ENCODE assay signal across 17 cellular contexts in genomic region chr12:89250213-89250612, GRCh38.
"Had no signal": no experiment of that assay in that cellular context is flagged by ENCODE, and none has a peak within 500 bp of the region (broad histone marks: within the 10 kb centered on the region; RNA-seq: fewer than 3 reads in every experiment).

No MANE protein-coding gene starts in this region.

- H3K4me1 ChIP-seq: body of pancreas had no signal

- H3K9me3 Mint-ChIP-seq: central memory CD8-positive, alpha-beta T cell; immature natural killer cell had no signal

- H3K9me3 ChIP-seq: body of pancreas, lower lobe of right lung, thoracic aorta, upper lobe of right lung had no signal

- H3K27ac ChIP-seq: body of pancreas, coronary artery, lower lobe of right lung, neural progenitor cell, thoracic aorta, upper lobe of right lung, VCaP had no signal

- H3K27ac Mint-ChIP-seq: activated naive CD8-positive, alpha-beta T cell; mesothelial cell of epicardium; neural progenitor cell had no signal

- H3K4me3 Mint-ChIP-seq: activated naive CD8-positive, alpha-beta T cell; central memory CD8-positive, alpha-beta T cell; mesothelial cell of epicardium; neural progenitor cell had no signal

- ATAC-seq: body of pancreas, lower lobe of right lung, upper lobe of right lung had no signal

- H3K36me3 ChIP-seq: lower lobe of right lung, neural progenitor cell, thoracic aorta, upper lobe of right lung had no signal

- H3K27me3 ChIP-seq: body of pancreas, neural progenitor cell, upper lobe of right lung had no signal

- DNase-seq: activated CD4-positive, alpha-beta T cell treated with anti-CD3 and anti-CD28 coated beads, Interleukin-2, amount 50 U/mL, for 48 hours; activated effector memory CD4-positive, alpha-beta T cell treated with anti-CD3 and anti-CD28 coated beads, Interleukin-2, amount 50 U/mL, for 16 hours; amygdala; body of pancreas; glutamatergic neuron; immature natural killer cell; lower lobe of right lung; stimulated activated CD4-positive, alpha-beta T cell treated with anti-CD3 and anti-CD28 coated beads, Interleukin-12 subunit alpha, Interleukin-12 subunit beta, amount 100 ng/mL, for 4 hours; stimulated activated CD4-positive, alpha-beta T cell treated with anti-CD3 and anti-CD28 coated beads, Interleukin-2, amount 100 ng/mL, for 24 hours; upper lobe of right lung had no signal

- H3K27me3 Mint-ChIP-seq: central memory CD8-positive, alpha-beta T cell had no signal

- H3K4me3 ChIP-seq: body of pancreas, coronary artery, lower lobe of right lung, neural progenitor cell, thoracic aorta, upper lobe of right lung had no signal

- H3K36me3 Mint-ChIP-seq: mesothelial cell of epicardium, neural progenitor cell had no signal
